In the genomic region with DNA sequence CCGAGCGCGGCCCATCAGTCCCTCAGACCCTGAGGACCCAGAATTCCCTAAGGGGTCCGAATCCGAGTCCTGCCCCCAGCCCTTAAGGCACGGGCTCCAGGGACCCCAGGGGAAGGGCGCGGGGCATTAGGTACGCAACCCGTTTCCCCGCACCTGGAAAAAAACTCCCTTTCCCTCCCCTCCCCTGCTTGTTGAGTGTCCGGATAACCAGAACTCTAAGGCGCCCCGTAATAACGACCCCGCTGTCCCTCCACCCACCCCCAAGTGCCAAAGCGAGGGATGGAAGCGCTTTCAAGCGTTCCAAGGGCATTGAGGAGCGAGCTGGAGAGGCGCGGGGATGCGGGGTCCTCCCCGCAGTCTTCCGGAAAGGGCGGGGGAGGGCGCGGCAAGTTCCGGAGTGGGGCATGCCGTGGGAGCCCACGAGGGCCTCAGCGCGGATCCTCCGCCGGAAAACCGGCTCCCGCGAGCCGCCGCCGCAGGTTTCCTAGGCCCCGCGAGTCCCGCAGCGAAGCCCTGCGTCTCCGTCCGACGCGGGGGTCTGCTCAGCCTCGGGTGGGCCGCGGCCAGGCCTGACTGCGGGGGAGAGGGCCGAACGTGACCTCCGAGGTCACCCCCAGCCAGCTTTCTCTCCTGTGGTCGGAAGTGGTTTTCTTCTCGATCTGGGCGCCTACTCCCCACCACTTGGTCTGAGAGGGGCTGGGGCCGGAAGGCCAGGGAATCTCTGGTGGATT, we compare ENCODE assay signal across 8 cellular contexts. TPM values are rescaled to one million over a fixed set of nuclear protein-coding genes. Genes with fewer than 3 reads are reported as not detected.
DNase-seq lines count a peak whose midpoint lies in the region; ATAC-seq and TF ChIP-seq lines count a peak whose summit lies in the region.
"Had no signal": no experiment of that assay in that cellular context is flagged by ENCODE, and none has a peak within 500 bp of the region (broad histone marks: within the 10 kb centered on the region; RNA-seq: fewer than 3 reads in every experiment).

No MANE protein-coding gene starts in this region.

- peaks cover 22 to 42% of the 10 kb centered on the region in 2 donors for H3K4me1 Mint-ChIP-seq in stimulated activated naive B cell treated with anti-CD40 and anti-IgM and Interleukin-4, amounts not matched to agents 10 μg/mL and 1 μg/mL and 100 μg/mL, for 72 hours

- H3K36me3 Mint-ChIP-seq in stimulated activated naive B cell treated with anti-CD40 and anti-IgM and Interleukin-4, amounts not matched to agents 10 μg/mL and 1 μg/mL and 100 μg/mL, for 72 hours, result no peaks in the 10 kb centered on the region

- peak overlapping the region; percentile 59 to 65 for H3K4me3 Mint-ChIP-seq in stimulated activated naive B cell treated with anti-CD40 and anti-IgM and Interleukin-4, amounts not matched to agents 10 μg/mL and 1 μg/mL and 100 μg/mL, for 72 hours

- peak overlapping the region; percentile 26; the same call in 1 of the 2 replicates for H3K27ac ChIP-seq in HUES64 (ENCODE audit: low read depth, low read length)
- no peak overlapping the region for H3K27ac ChIP-seq in right lobe of liver

- DNase-seq in cardiac fibroblast (ENCODE audit: low read depth in 2 of 2) (no peak), right lobe of liver (peak in 1 of 3 donors; percentile 54), COLO668 (lab: John Stamatoyannopoulos, UW; ENCODE audit: unreplicated experiment) (no peak)
- DNase-seq in stimulated activated naive B cell treated with anti-CD40 and anti-IgM and Interleukin-4, amounts not matched to agents 10 μg/mL and 1 μg/mL and 100 μg/mL, for 72 hours, result no peak
- DNase-seq: activated T-cell treated with anti-CD3 and anti-CD28 coated beads, Interleukin-2, amount 50 U/mL, for 1 hour had no signal

- intact Hi-C loops in right lobe of liver (cut with DNase I), result loop anchor here in 1 of 2 donors (5.0 kb wide), 1 partner anchor 340 kb away; no protein-coding TSS in a partner anchor

- H3K36me3 ChIP-seq in HUES64 (ENCODE audit: insufficient read depth, low read length) (no peaks in the 10 kb centered on the region), right lobe of liver (no peaks in the 10 kb centered on the region)

- TF ChIP-seq CTCF in cardiac fibroblast (IDR thresholded peaks at IDR 0.05; ENCODE audit: low read depth, low read length) (no peak), right lobe of liver (IDR thresholded peaks at IDR 0.05) (no peak)

- H3K4me3 ChIP-seq in HUES64 (ENCODE audit: low read length), result peak overlapping the region; percentile 80
- H3K4me3 ChIP-seq in cardiac fibroblast (replicated peaks in 1 of 2; ENCODE audit: low read depth in 2 of 2, low read length in 2 of 2), result peak overlapping the region; percentile 21 to 28
- peak overlapping the region; percentile 17 to 46 (median 32) for H3K4me3 ChIP-seq in right lobe of liver

- no peak for TF ChIP-seq POLR2A in right lobe of liver (IDR thresholded peaks at IDR 0.05)

- peak overlapping the region; percentile 90 for H3K27ac Mint-ChIP-seq in stimulated activated naive B cell treated with anti-CD40 and anti-IgM and Interleukin-4, amounts not matched to agents 10 μg/mL and 1 μg/mL and 100 μg/mL, for 72 hours

- H3K9me3 ChIP-seq in HUES64 (ENCODE audit: insufficient read depth, low read depth, low read length) (no peaks in the 10 kb centered on the region), right lobe of liver (no peaks in the 10 kb centered on the region)

- H3K9ac ChIP-seq in HUES64 (ENCODE audit: low read depth, low read length), result peak overlapping the region; percentile 86

- H3K27me3 Mint-ChIP-seq in stimulated activated naive B cell treated with anti-CD40 and anti-IgM and Interleukin-4, amounts not matched to agents 10 μg/mL and 1 μg/mL and 100 μg/mL, for 72 hours, result peaks cover 53 to 91% of the 10 kb centered on the region in 2 donors

- peaks cover 40% of the 10 kb centered on the region for H3K27me3 ChIP-seq in HUES64 (ENCODE audit: insufficient read depth, low read length)
- H3K27me3 ChIP-seq in right lobe of liver, result no peaks in the 10 kb centered on the region

- H3K4me1 ChIP-seq in HUES64 (ENCODE audit: insufficient read depth, low read length) (peaks cover 14% of the 10 kb centered on the region; the same call in 1 of the 2 replicates), right lobe of liver (peaks cover 0 to 51% (median 13%) of the 10 kb centered on the region in 4 donors)

- no peaks in the 10 kb centered on the region for H3K9me3 Mint-ChIP-seq in stimulated activated naive B cell treated with anti-CD40 and anti-IgM and Interleukin-4, amounts not matched to agents 10 μg/mL and 1 μg/mL and 100 μg/mL, for 72 hours

- ATAC-seq in right lobe of liver (no peak), HG02759 (IDR thresholded peaks at IDR 0.05; ENCODE audit: unreplicated experiment) (no peak), GM19467 (IDR thresholded peaks at IDR 0.05; ENCODE audit: unreplicated experiment) (no peak)
- ATAC-seq in stimulated activated naive B cell treated with anti-CD40 and anti-IgM and Interleukin-4, amounts not matched to agents 10 μg/mL and 1 μg/mL and 100 μg/mL, for 72 hours (replicated peaks), result no peak

- 2% methylated on average over 60 of the region's 61 CpGs for WGBS in HUES64
- WGBS in right lobe of liver (ENCODE audit: insufficient coverage, low coverage, low lambda C conversion rate, missing lambda C conversion rate), result 13% methylated on average over 10 of the region's 61 CpGs

RNA-seq across cellular contexts. Expression of a gene that starts 3.9 kb away (rescaled TPM):
- polyA plus RNA-seq in HUES64 (2013, experiment 1 of 2), result 94.0 TPM
- 118 TPM for polyA plus RNA-seq in HUES64 (2013, experiment 2 of 2)
- total RNA-seq in right lobe of liver, result 100 to 1,000 TPM in 3 of 6 experiments, 10 to 100 TPM in 3; 67.0 to 283 (median 94.1) TPM

RNA-seq across cellular contexts. Expression of a gene that starts 38.1 kb away (rescaled TPM):
- 10.7 TPM for polyA plus RNA-seq in HUES64 (2013, experiment 1 of 2)
- polyA plus RNA-seq in HUES64 (2013, experiment 2 of 2), result 13.1 TPM
- 1 to 10 TPM; 4.1 to 7.9 (median 5.6) TPM for total RNA-seq in right lobe of liver

Comparison
In these comparisons a context has a peak if more than half of its experiments do, and no peak if none do; other contexts are left out.
1. H3K4me3 ChIP-seq: peak in every context shown above with its lines; median percentile 80 in HUES64; 32 in right lobe of liver; 24 in cardiac fibroblast.